Comparison of ENCODE assay signal across 1 cellular context in genomic region chr5:104652271-104652861, GRCh38.
TF ChIP-seq lines count a peak whose summit lies in the region.

No MANE protein-coding gene starts in this region.

TF ChIP-seq in WTC11, 78 proteins besides CTCF, POLR2A, EP300 and RAD21 (continued from another document):
- no peak for TF ChIP-seq ZNF281 (CRISPR knock-in tag; IDR thresholded peaks at IDR 0.05)
- no peak for TF ChIP-seq TCF7 (CRISPR knock-in tag; IDR thresholded peaks at IDR 0.05; ENCODE audit: low read depth)
- TF ChIP-seq ERG (CRISPR knock-in tag; IDR thresholded peaks at IDR 0.05) = no peak
- no peak for TF ChIP-seq NFATC4 (CRISPR knock-in tag; IDR thresholded peaks at IDR 0.05)
- TF ChIP-seq ZNF425 (CRISPR knock-in tag; conservative IDR thresholded peaks at IDR 0.05) = no peak
- TF ChIP-seq ATF6 (CRISPR knock-in tag; IDR thresholded peaks at IDR 0.05) = no peak
- TF ChIP-seq ARID4B (CRISPR knock-in tag; IDR thresholded peaks at IDR 0.05; ENCODE audit: borderline replicate concordance) = no peak
- no peak for TF ChIP-seq NFYB (CRISPR knock-in tag; conservative IDR thresholded peaks at IDR 0.05; ENCODE audit: low read depth)
